8 cellular contexts compared by ENCODE assay signal in genomic region chr7:150357277-150357676, GRCh38. TPM values are rescaled to one million over a fixed set of nuclear protein-coding genes. Genes with fewer than 3 reads are reported as not detected.
A peak's percentile ranks its signal among the peaks of the same experiment; 100 is the strongest.
DNase-seq lines count a peak whose midpoint lies in the region; ATAC-seq and TF ChIP-seq lines count a peak whose summit lies in the region.

No MANE protein-coding gene starts in this region.

- H3K79me2 ChIP-seq in mammary epithelial cell (ENCODE audit: insufficient read depth, low read length), result no peaks in the 10 kb centered on the region

- H2AFZ ChIP-seq in mammary epithelial cell (ENCODE audit: low read depth, low read length), result peak overlapping the region; percentile 42

- H3K4me1 ChIP-seq in mammary epithelial cell (ENCODE audit: insufficient read depth, low read length), result peaks cover 13% of the 10 kb centered on the region

- H3K9ac ChIP-seq in mammary epithelial cell (ENCODE audit: insufficient read depth, low read length), result no peak overlapping the region

- no peaks in the 10 kb centered on the region for H3K9me3 ChIP-seq in mammary epithelial cell (replicated peaks; ENCODE audit: insufficient read depth, low read length)

- H3K4me3 Mint-ChIP-seq in stimulated activated memory B cell treated with anti-CD40 and anti-IgM and Interleukin-4, amounts not matched to agents 10 μg/mL and 1 μg/mL and 100 μg/mL, for 72 hours, result no peak overlapping the region

- TF ChIP-seq CTCF in mammary epithelial cell (conservative IDR thresholded peaks at IDR 0.05 in 1 of 2, IDR thresholded peaks at IDR 0.05 in 1 of 2; ENCODE audit: extremely low read depth in 1 of 2, insufficient read depth in 1 of 2, low read depth in 1 of 2, low read length in 2 of 2), result no peak

- dilution Hi-C loops in mammary epithelial cell (cut with HindIII; ENCODE audit: low sequenced_read_pairs), result loop anchor here (5.0 kb wide), 1 partner anchor 90 kb away; no protein-coding TSS in a partner anchor

- in situ Hi-C loops in mammary epithelial cell (cut with MboI; ENCODE audit: low sequenced_read_pairs in 2 of 2), result no loop called here

- H3K27ac Mint-ChIP-seq in stimulated activated memory B cell treated with anti-CD40 and anti-IgM and Interleukin-4, amounts not matched to agents 10 μg/mL and 1 μg/mL and 100 μg/mL, for 72 hours, result peak overlapping the region; percentile 80

- no peaks in the 10 kb centered on the region for H3K36me3 Mint-ChIP-seq in stimulated activated memory B cell treated with anti-CD40 and anti-IgM and Interleukin-4, amounts not matched to agents 10 μg/mL and 1 μg/mL and 100 μg/mL, for 72 hours

- intact Hi-C loops in mammary epithelial cell (cut with micrococcal nuclease), result no loop called here

- H3K4me2 ChIP-seq in mammary epithelial cell (ENCODE audit: insufficient read depth, low read depth, low read length), result no peak overlapping the region

- H3K27me3 ChIP-seq in mammary epithelial cell (ENCODE audit: insufficient read depth, low read length), result no peaks in the 10 kb centered on the region

- CTCF ChIA-PET in mammary epithelial cell (lab: Charles Lee; ENCODE audit: low non-redundant PET), result no interaction called here

- H3K4me3 ChIP-seq in mammary epithelial cell (replicated peaks in 1 of 3; ENCODE audit: insufficient read depth in 1 of 3, low read depth in 2 of 3, low read length in 3 of 3), result no peak overlapping the region

- DNase-seq in GF-D8 (lab: John Stamatoyannopoulos, UW) (peak; percentile 92), T-helper 1 cell (peak in 4 of 5 donors; percentile 40 to 65 (median 54)), mammary epithelial cell (no peak), DMS79 (lab: John Stamatoyannopoulos, UW) (no peak), SKM-1 (lab: John Stamatoyannopoulos, UW; ENCODE audit: unreplicated experiment) (no peak)

- BruUV-seq in mammary epithelial cell (replicated peaks; lab: Mats Ljungman, UMichigan), result no TSS peak

- peaks cover 6% of the 10 kb centered on the region for H3K9me3 Mint-ChIP-seq in stimulated activated memory B cell treated with anti-CD40 and anti-IgM and Interleukin-4, amounts not matched to agents 10 μg/mL and 1 μg/mL and 100 μg/mL, for 72 hours

- H3K36me3 ChIP-seq in mammary epithelial cell (ENCODE audit: insufficient read depth, low read length), result no peaks in the 10 kb centered on the region

- ATAC-seq in HG03108 (IDR thresholded peaks at IDR 0.05; ENCODE audit: unreplicated experiment) (peak; percentile 55), HG03457 (IDR thresholded peaks at IDR 0.05; ENCODE audit: unreplicated experiment) (no peak)
- peak; percentile 70 for ATAC-seq in stimulated activated memory B cell treated with anti-CD40 and anti-IgM and Interleukin-4, amounts not matched to agents 10 μg/mL and 1 μg/mL and 100 μg/mL, for 72 hours

- peaks cover 35% of the 10 kb centered on the region for H3K4me1 Mint-ChIP-seq in stimulated activated memory B cell treated with anti-CD40 and anti-IgM and Interleukin-4, amounts not matched to agents 10 μg/mL and 1 μg/mL and 100 μg/mL, for 72 hours

- H3K27me3 Mint-ChIP-seq in stimulated activated memory B cell treated with anti-CD40 and anti-IgM and Interleukin-4, amounts not matched to agents 10 μg/mL and 1 μg/mL and 100 μg/mL, for 72 hours, result no peaks in the 10 kb centered on the region

- WGBS in mammary epithelial cell (ENCODE audit: low coverage, missing lambda C conversion rate), result 16% methylated on average over 9 of the region's 9 CpGs

- no peaks in the 10 kb centered on the region for H4K20me1 ChIP-seq in mammary epithelial cell (ENCODE audit: insufficient read depth, low read length)

- H3K27ac ChIP-seq in mammary epithelial cell (ENCODE audit: insufficient read depth, low read depth, low read length), result no peak overlapping the region

RNA-seq across cellular contexts. Expression of gene REPIN1, which starts 11.3 kb away (rescaled TPM):
- 10 to 100 TPM in 1 of 2 donors, 1 to 10 TPM in 1; 5.6 to 33.5 TPM for total RNA-seq in mammary epithelial cell
- polyA plus RNA-seq in mammary epithelial cell, result 3.9 TPM
- 4.7 TPM for polyA minus RNA-seq in mammary epithelial cell

RNA-seq across cellular contexts. Expression of gene RARRES2, which starts 15.8 kb away (rescaled TPM):
- under 1 TPM in 1 of 2 donors, not detected in 1; 0.17 TPM for total RNA-seq in mammary epithelial cell
- polyA plus RNA-seq in mammary epithelial cell, result 0.23 TPM
- polyA minus RNA-seq in mammary epithelial cell, result not detected

RNA-seq across cellular contexts. Expression of gene ZNF775, which starts 21.9 kb away (rescaled TPM):
- total RNA-seq in mammary epithelial cell, result 1 to 10 TPM; 2.0 to 2.3 TPM
- 1.1 TPM for polyA plus RNA-seq in mammary epithelial cell
- polyA minus RNA-seq in mammary epithelial cell, result 2.6 TPM

RNA-seq across cellular contexts. Expression of gene ACTR3C, which starts 33.9 kb away (rescaled TPM):
- total RNA-seq in mammary epithelial cell, result 1 to 10 TPM; 1.6 to 8.3 TPM
- 1.2 TPM for polyA plus RNA-seq in mammary epithelial cell
- polyA minus RNA-seq in mammary epithelial cell, result 5.7 TPM

RNA-seq across cellular contexts. Expression of gene LRRC61, which starts 34.1 kb away (rescaled TPM):
- total RNA-seq in mammary epithelial cell, result 10 to 100 TPM in 1 of 2 donors, under 1 TPM in 1; 0.73 to 18.0 TPM
- 0.93 TPM for polyA plus RNA-seq in mammary epithelial cell
- polyA minus RNA-seq in mammary epithelial cell, result 0.26 TPM

Comparison
In these comparisons a context has a peak if more than half of its experiments do, and no peak if none do; other contexts are left out.
1. DNase-seq: peak in GF-D8 (single experiment) and T-helper 1 cell (4 of 5); none in mammary epithelial cell (single experiment), DMS79 (single experiment) and SKM-1 (single experiment).